In the genomic region with DNA sequence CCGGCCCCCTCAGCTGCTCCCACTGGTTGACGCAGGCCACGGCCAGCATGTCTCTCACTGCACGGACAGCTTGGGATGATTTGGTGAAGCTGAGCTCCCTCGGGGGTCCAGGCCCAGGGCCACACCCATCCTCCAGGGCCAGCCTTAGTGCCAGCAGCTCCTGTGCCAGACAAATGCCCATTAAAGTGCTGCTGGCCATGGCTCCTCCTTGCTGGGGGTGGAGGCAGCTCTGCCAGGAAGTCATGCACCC, we compare ENCODE assay signal across 8 cellular contexts. TPM values are rescaled to one million over a fixed set of nuclear protein-coding genes. Genes with fewer than 3 reads are reported as not detected.
A peak's percentile ranks its signal among the peaks of the same experiment; 100 is the strongest.
DNase-seq lines count a peak whose midpoint lies in the region; ATAC-seq, FAIRE-seq and TF ChIP-seq lines count a peak whose summit lies in the region.

No MANE protein-coding gene starts in this region.

- no peaks in the 10 kb centered on the region for H3K9me3 Mint-ChIP-seq in T-helper 2 cell treated with Interferon-gamma antibody and Interleukin-4, amounts not matched to agents 5 μg/mL and 100 μg/mL, for 36 hours
- H3K9me3 Mint-ChIP-seq in activated CD4-positive, alpha-beta memory T cell treated with anti-CD3 and anti-CD28 coated beads, Interleukin-2, amount 10 ng/mL, durations not matched to agents 7 days and 5 days, result no peaks in the 10 kb centered on the region

- H3K4me3 Mint-ChIP-seq in T-helper 2 cell treated with Interferon-gamma antibody and Interleukin-4, amounts not matched to agents 5 μg/mL and 100 μg/mL, for 36 hours, result peak overlapping the region; percentile 89
- peak overlapping the region; percentile 89 for H3K4me3 Mint-ChIP-seq in activated CD4-positive, alpha-beta memory T cell treated with anti-CD3 and anti-CD28 coated beads, Interleukin-2, amount 10 ng/mL, durations not matched to agents 7 days and 5 days

- H3K9ac ChIP-seq in kidney (ENCODE audit: low read length in 2 of 2), result peak overlapping the region in 1 of 2 donors; percentile 41

- peak overlapping the region; percentile 95 to 96 for H3K27ac ChIP-seq in kidney (ENCODE audit: low read depth in 2 of 2, low read length in 2 of 2)
- H3K27ac ChIP-seq in temporal lobe (ENCODE audit: low read depth, low read length), result peak overlapping the region; percentile 93

- H3K27me3 Mint-ChIP-seq in T-helper 2 cell treated with Interferon-gamma antibody and Interleukin-4, amounts not matched to agents 5 μg/mL and 100 μg/mL, for 36 hours (ENCODE audit: low read depth), result peaks cover 12% of the 10 kb centered on the region
- H3K27me3 Mint-ChIP-seq in activated CD4-positive, alpha-beta memory T cell treated with anti-CD3 and anti-CD28 coated beads, Interleukin-2, amount 10 ng/mL, durations not matched to agents 7 days and 5 days, result peaks cover 11% of the 10 kb centered on the region

- H3K4me1 Mint-ChIP-seq in T-helper 2 cell treated with Interferon-gamma antibody and Interleukin-4, amounts not matched to agents 5 μg/mL and 100 μg/mL, for 36 hours (ENCODE audit: low read depth), result peaks cover 31% of the 10 kb centered on the region
- peaks cover 57% of the 10 kb centered on the region for H3K4me1 Mint-ChIP-seq in activated CD4-positive, alpha-beta memory T cell treated with anti-CD3 and anti-CD28 coated beads, Interleukin-2, amount 10 ng/mL, durations not matched to agents 7 days and 5 days

- peaks cover 4% of the 10 kb centered on the region for H3K36me3 Mint-ChIP-seq in T-helper 2 cell treated with Interferon-gamma antibody and Interleukin-4, amounts not matched to agents 5 μg/mL and 100 μg/mL, for 36 hours (ENCODE audit: low read depth)
- H3K36me3 Mint-ChIP-seq in activated CD4-positive, alpha-beta memory T cell treated with anti-CD3 and anti-CD28 coated beads, Interleukin-2, amount 10 ng/mL, durations not matched to agents 7 days and 5 days (ENCODE audit: low read depth), result peaks cover 25% of the 10 kb centered on the region

- CTCF ChIA-PET in activated CD4-positive, alpha-beta memory T cell treated with anti-CD3 and anti-CD28 coated beads, Interleukin-2, amount 10 ng/mL, durations not matched to agents 7 days and 5 days (lab: Charles Lee), result interaction anchor here (0.6 to 7.5 kb wide), 20 partner anchors 9 to 478 kb away, joined by 3 to 91 read pairs (median 5); a partner anchor contains a TSS

- ATAC-seq in HG03469 (IDR thresholded peaks at IDR 0.05; ENCODE audit: unreplicated experiment), result no peak

- H3K4me1 ChIP-seq in kidney (ENCODE audit: control insufficient read depth in 1 of 2, insufficient read depth in 1 of 2, low read depth in 1 of 2, low read length in 2 of 2), result peaks cover 27 to 36% of the 10 kb centered on the region in 2 donors

- POLR2A ChIA-PET in activated CD4-positive, alpha-beta memory T cell treated with anti-CD3 and anti-CD28 coated beads, Interleukin-2, amount 10 ng/mL, durations not matched to agents 7 days and 5 days (lab: Charles Lee), result interaction anchor here (0.8 to 12.6 kb wide), 17 partner anchors 9 to 227 kb away, joined by 3 to 221 read pairs (median 7); a partner anchor contains a TSS

- intact Hi-C loops in kidney (cut with DNase I), result no loop called here

- no peak for DNase-seq in T-helper 2 cell treated with Interferon-gamma antibody and Interleukin-4, amounts not matched to agents 5 μg/mL and 100 μg/mL, for 36 hours (ENCODE audit: low spot score)
- no peak for DNase-seq in T-helper 2 cell
- DNase-seq in activated CD4-positive, alpha-beta memory T cell treated with anti-CD3 and anti-CD28 coated beads, Interleukin-2, amount 10 ng/mL, durations not matched to agents 7 days and 5 days, result no peak
- DNase-seq in kidney, result peak; percentile 97
- DNase-seq in NCI-H1694 (lab: John Stamatoyannopoulos, UW), result no peak
- no peak for DNase-seq in glomerular visceral epithelial cell (ENCODE audit: extremely low spot score)

- peaks cover 0 to 7% of the 10 kb centered on the region in 2 donors for H3K36me3 ChIP-seq in kidney (ENCODE audit: control insufficient read depth in 1 of 2, insufficient read depth in 2 of 2, low read length in 2 of 2)

- no peaks in the 10 kb centered on the region for H3K9me3 ChIP-seq in kidney (ENCODE audit: control insufficient read depth in 1 of 2, low read length in 2 of 2)

- no peak for TF ChIP-seq CTCF in kidney (IDR thresholded peaks at IDR 0.05; ENCODE audit: borderline replicate concordance, extremely low read depth, insufficient read depth)

- FAIRE-seq in kidney (lab: Jason Lieb, UNC), result no peak

- H3K27ac Mint-ChIP-seq in T-helper 2 cell treated with Interferon-gamma antibody and Interleukin-4, amounts not matched to agents 5 μg/mL and 100 μg/mL, for 36 hours, result peak overlapping the region; percentile 88
- H3K27ac Mint-ChIP-seq in activated CD4-positive, alpha-beta memory T cell treated with anti-CD3 and anti-CD28 coated beads, Interleukin-2, amount 10 ng/mL, durations not matched to agents 7 days and 5 days, result peak overlapping the region; percentile 93

- peak overlapping the region in 1 of 2 donors; percentile 66 for H3K4me3 ChIP-seq in kidney (ENCODE audit: low read length in 2 of 2)

RNA-seq across cellular contexts. Expression of a gene that starts 2.5 kb away (rescaled TPM):
- 10 to 100 TPM; 31.9 to 33.8 TPM for total RNA-seq in activated CD4-positive, alpha-beta memory T cell treated with anti-CD3 and anti-CD28 coated beads, Interleukin-2, amount 10 ng/mL, durations not matched to agents 7 days and 5 days
- 118 TPM for total RNA-seq in kidney
- polyA plus RNA-seq in kidney (ENCODE audit: insufficient read depth, low read depth, low replicate concordance), result 95.0 TPM
- total RNA-seq in temporal lobe, result 11.1 TPM

RNA-seq across cellular contexts. Expression of a gene that starts 20.7 kb away (rescaled TPM):
- 100 to 1,000 TPM; 107 to 114 TPM for total RNA-seq in activated CD4-positive, alpha-beta memory T cell treated with anti-CD3 and anti-CD28 coated beads, Interleukin-2, amount 10 ng/mL, durations not matched to agents 7 days and 5 days
- total RNA-seq in kidney (135 TPM), temporal lobe (38.1 TPM)
- 151 TPM for polyA plus RNA-seq in kidney (ENCODE audit: insufficient read depth, low read depth, low replicate concordance)

RNA-seq across cellular contexts. Expression of a gene that starts 20.9 kb away (rescaled TPM):
- 10 to 100 TPM; 24.9 to 26.1 TPM for total RNA-seq in activated CD4-positive, alpha-beta memory T cell treated with anti-CD3 and anti-CD28 coated beads, Interleukin-2, amount 10 ng/mL, durations not matched to agents 7 days and 5 days
- total RNA-seq in kidney, result 23.6 TPM
- 11.5 TPM for polyA plus RNA-seq in kidney (ENCODE audit: insufficient read depth, low read depth, low replicate concordance)
- 6.1 TPM for total RNA-seq in temporal lobe

RNA-seq across cellular contexts. Expression of a gene that starts 28.8 kb away (rescaled TPM):
- total RNA-seq in activated CD4-positive, alpha-beta memory T cell treated with anti-CD3 and anti-CD28 coated beads, Interleukin-2, amount 10 ng/mL, durations not matched to agents 7 days and 5 days, result 10 to 100 TPM; 79.9 to 85.0 TPM
- total RNA-seq in kidney, result 89.8 TPM
- 114 TPM for polyA plus RNA-seq in kidney (ENCODE audit: insufficient read depth, low read depth, low replicate concordance)
- 23.1 TPM for total RNA-seq in temporal lobe

RNA-seq across cellular contexts. Expression of a gene that starts 31.7 kb away (rescaled TPM):
- total RNA-seq in activated CD4-positive, alpha-beta memory T cell treated with anti-CD3 and anti-CD28 coated beads, Interleukin-2, amount 10 ng/mL, durations not matched to agents 7 days and 5 days, result 100 to 1,000 TPM; 179 to 190 TPM
- 26.1 TPM for total RNA-seq in kidney
- polyA plus RNA-seq in kidney (ENCODE audit: insufficient read depth, low read depth, low replicate concordance), result 3.8 TPM
- total RNA-seq in temporal lobe, result 1.2 TPM
